Comparison of ENCODE assay signal across 1 cellular context in genomic region chr3:169863458-169863899, GRCh38.
TF ChIP-seq lines count a peak whose summit lies in the region.

No MANE protein-coding gene starts in this region.

TF ChIP-seq in IMR-90, 13 proteins besides CTCF, POLR2A, EP300 and RAD21 (continued from another document):
- TF ChIP-seq, protein P1, sequence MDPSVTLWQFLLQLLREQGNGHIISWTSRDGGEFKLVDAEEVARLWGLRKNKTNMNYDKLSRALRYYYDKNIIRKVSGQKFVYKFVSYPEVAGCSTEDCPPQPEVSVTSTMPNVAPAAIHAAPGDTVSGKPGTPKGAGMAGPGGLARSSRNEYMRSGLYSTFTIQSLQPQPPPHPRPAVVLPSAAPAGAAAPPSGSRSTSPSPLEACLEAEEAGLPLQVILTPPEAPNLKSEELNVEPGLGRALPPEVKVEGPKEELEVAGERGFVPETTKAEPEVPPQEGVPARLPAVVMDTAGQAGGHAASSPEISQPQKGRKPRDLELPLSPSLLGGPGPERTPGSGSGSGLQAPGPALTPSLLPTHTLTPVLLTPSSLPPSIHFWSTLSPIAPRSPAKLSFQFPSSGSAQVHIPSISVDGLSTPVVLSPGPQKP (IDR thresholded peaks at IDR 0.05; ENCODE audit: borderline replicate concordance, low read depth, low read length), result no peak
- TF ChIP-seq RFX5 (IDR thresholded peaks at IDR 0.05; ENCODE audit: low read depth, low read length), result no peak
